1 cellular context compared by ENCODE assay signal in the genomic region with DNA sequence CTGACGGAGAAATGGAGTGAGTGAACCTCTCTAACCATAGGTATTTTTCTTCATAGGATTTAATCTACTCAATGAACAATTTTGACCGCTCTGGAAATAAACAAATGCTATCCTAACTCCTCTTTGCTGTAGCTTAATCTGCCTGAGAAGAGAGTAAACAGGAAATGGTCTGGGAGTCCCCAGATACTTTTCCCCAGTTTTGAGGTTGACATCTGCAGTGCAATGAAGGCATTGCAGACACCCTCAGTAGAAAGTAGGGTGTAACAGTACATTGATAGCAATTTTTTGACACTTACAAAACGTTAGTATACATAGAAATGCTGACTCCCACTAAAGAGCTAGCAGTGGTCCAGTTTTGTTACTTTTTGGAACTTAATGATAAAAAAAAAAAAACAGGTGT.
A peak's percentile ranks its signal among the peaks of the same experiment; 100 is the strongest.
TF ChIP-seq lines count a peak whose summit lies in the region.

No MANE protein-coding gene starts in this region.

TF ChIP-seq in GM23338, 12 proteins besides CTCF, POLR2A, EP300 and RAD21:
- TF ChIP-seq, protein P1, sequence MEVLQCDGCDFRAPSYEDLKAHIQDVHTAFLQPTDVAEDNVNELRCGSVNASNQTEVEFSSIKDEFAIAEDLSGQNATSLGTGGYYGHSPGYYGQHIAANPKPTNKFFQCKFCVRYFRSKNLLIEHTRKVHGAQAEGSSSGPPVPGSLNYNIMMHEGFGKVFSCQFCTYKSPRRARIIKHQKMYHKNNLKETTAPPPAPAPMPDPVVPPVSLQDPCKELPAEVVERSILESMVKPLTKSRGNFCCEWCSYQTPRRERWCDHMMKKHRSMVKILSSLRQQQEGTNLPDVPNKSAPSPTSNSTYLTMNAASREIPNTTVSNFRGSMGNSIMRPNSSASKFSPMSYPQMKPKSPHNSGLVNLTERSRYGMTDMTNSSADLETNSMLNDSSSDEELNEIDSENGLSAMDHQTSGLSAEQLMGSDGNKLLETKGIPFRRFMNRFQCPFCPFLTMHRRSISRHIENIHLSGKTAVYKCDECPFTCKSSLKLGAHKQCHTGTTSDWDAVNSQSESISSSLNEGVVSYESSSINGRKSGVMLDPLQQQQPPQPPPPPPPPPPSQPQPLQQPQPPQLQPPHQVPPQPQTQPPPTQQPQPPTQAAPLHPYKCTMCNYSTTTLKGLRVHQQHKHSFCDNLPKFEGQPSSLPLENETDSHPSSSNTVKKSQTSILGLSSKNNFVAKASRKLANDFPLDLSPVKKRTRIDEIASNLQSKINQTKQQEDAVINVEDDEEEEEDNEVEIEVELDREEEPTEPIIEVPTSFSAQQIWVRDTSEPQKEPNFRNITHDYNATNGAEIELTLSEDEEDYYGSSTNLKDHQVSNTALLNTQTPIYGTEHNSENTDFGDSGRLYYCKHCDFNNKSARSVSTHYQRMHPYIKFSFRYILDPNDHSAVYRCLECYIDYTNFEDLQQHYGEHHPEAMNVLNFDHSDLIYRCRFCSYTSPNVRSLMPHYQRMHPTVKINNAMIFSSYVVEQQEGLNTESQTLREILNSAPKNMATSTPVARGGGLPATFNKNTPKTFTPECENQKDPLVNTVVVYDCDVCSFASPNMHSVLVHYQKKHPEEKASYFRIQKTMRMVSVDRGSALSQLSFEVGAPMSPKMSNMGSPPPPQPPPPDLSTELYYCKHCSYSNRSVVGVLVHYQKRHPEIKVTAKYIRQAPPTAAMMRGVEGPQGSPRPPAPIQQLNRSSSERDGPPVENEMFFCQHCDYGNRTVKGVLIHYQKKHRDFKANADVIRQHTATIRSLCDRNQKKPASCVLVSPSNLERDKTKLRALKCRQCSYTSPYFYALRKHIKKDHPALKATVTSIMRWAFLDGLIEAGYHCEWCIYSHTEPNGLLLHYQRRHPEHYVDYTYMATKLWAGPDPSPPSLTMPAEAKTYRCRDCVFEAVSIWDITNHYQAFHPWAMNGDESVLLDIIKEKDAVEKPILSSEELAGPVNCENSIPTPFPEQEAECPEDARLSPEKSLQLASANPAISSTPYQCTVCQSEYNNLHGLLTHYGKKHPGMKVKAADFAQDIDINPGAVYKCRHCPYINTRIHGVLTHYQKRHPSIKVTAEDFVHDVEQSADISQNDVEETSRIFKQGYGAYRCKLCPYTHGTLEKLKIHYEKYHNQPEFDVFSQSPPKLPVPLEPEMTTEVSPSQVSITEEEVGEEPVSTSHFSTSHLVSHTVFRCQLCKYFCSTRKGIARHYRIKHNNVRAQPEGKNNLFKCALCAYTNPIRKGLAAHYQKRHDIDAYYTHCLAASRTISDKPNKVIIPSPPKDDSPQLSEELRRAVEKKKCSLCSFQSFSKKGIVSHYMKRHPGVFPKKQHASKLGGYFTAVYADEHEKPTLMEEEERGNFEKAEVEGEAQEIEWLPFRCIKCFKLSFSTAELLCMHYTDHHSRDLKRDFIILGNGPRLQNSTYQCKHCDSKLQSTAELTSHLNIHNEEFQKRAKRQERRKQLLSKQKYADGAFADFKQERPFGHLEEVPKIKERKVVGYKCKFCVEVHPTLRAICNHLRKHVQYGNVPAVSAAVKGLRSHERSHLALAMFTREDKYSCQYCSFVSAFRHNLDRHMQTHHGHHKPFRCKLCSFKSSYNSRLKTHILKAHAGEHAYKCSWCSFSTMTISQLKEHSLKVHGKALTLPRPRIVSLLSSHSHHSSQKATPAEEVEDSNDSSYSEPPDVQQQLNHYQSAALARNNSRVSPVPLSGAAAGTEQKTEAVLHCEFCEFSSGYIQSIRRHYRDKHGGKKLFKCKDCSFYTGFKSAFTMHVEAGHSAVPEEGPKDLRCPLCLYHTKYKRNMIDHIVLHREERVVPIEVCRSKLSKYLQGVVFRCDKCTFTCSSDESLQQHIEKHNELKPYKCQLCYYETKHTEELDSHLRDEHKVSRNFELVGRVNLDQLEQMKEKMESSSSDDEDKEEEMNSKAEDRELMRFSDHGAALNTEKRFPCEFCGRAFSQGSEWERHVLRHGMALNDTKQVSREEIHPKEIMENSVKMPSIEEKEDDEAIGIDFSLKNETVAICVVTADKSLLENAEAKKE (CRISPR knock-in tag; IDR thresholded peaks at IDR 0.05): peak; percentile 37; the same call in 1 of the 2 replicates
- TF ChIP-seq NANOG (IDR thresholded peaks at IDR 0.05; ENCODE audit: borderline replicate concordance): no peak
